In genomic region chr19:41111296-41111695, GRCh38 we compare ENCODE assay signal across 30 cellular contexts. TPM values are rescaled to one million over a fixed set of nuclear protein-coding genes. Genes with fewer than 3 reads are reported as not detected.
"Had no signal": no experiment of that assay in that cellular context is flagged by ENCODE, and none has a peak within 500 bp of the region (broad histone marks: within the 10 kb centered on the region; RNA-seq: fewer than 3 reads in every experiment).

No MANE protein-coding gene starts in this region.

- H3K9me3 ChIP-seq: left ventricle myocardium inferior, mucosa of descending colon, pancreas, psoas muscle, right lobe of liver, stomach, suprapubic skin, thoracic aorta, upper lobe of right lung had no signal

- H3K27me3 ChIP-seq: hepatocyte, pancreas, right lobe of liver, upper lobe of right lung had no signal

- ATAC-seq: mucosa of descending colon; naive thymus-derived CD4-positive, alpha-beta T cell; natural killer cell treated with Interleukin-12 subunit alpha and Interleukin-12 subunit beta and Interleukin-15 and Interleukin-18, amount 100 ng/mL, for 72 hours; pancreas; psoas muscle; right lobe of liver; stimulated activated naive B cell treated with anti-CD40 and anti-IgM and Interleukin-4, amounts not matched to agents 10 μg/mL and 1 μg/mL and 100 μg/mL, for 72 hours; stimulated activated naive CD8-positive, alpha-beta T cell treated with anti-CD3 and anti-CD28 coated beads, Interleukin-15, Interleukin-2, amounts not matched to agents 100 U/mL and 50 U/mL, for 24 hours; upper lobe of right lung had no signal

- H3K4me3 ChIP-seq: hepatocyte, left ventricle myocardium inferior, lung, mucosa of descending colon, pancreas, psoas muscle, right lobe of liver, smooth muscle cell, stomach, suprapubic skin, thoracic aorta, tibial artery, upper lobe of right lung had no signal

- H3K27ac ChIP-seq: hepatocyte, left ventricle myocardium inferior, pancreas, psoas muscle, right lobe of liver, stomach, suprapubic skin, thoracic aorta, tibial artery, upper lobe of right lung had no signal

- H3K4me1 ChIP-seq: left ventricle myocardium inferior, pancreas, psoas muscle, right lobe of liver, stomach, suprapubic skin, tibial artery, upper lobe of right lung had no signal

- H3K4me2 ChIP-seq: hepatocyte, smooth muscle cell had no signal

- DNase-seq: islet precursor cell; left ventricle myocardium inferior; mesendoderm; midbrain; mucosa of descending colon; naive thymus-derived CD4-positive, alpha-beta T cell; nucleus accumbens; posterior cingulate gyrus; psoas muscle; right lobe of liver; stimulated activated CD4-positive, alpha-beta T cell treated with anti-CD3 and anti-CD28 coated beads, Interleukin-2, amount 100 ng/mL, for 24 hours; stimulated activated CD4-positive, alpha-beta T cell treated with anti-CD3 and anti-CD28 coated beads, Interleukin-4, amount 100 ng/mL, for 1 hour; stimulated activated naive B cell treated with anti-CD40 and anti-IgM and Interleukin-4, amounts not matched to agents 10 μg/mL and 1 μg/mL and 100 μg/mL, for 72 hours; stimulated activated naive CD8-positive, alpha-beta T cell treated with anti-CD3 and anti-CD28 coated beads, Interleukin-15, Interleukin-2, amounts not matched to agents 100 U/mL and 50 U/mL, for 24 hours; stomach; tibial artery; trophoblast cell; upper lobe of right lung had no signal

- H3K36me3 ChIP-seq: left ventricle myocardium inferior, pancreas, right lobe of liver, stomach, suprapubic skin, thoracic aorta, tibial artery, upper lobe of right lung had no signal

RNA-seq across cellular contexts. Expression of gene CYP2F1, which starts 2.9 kb away (rescaled TPM):
- total RNA-seq: hepatocyte; kidney epithelial cell; left ventricle myocardium inferior; lower leg skin; mucosa of descending colon; myocyte; natural killer cell treated with Interleukin-12 subunit alpha and Interleukin-12 subunit beta and Interleukin-15 and Interleukin-18, amount 100 ng/mL, for 72 hours; osteoblast; pancreas; psoas muscle; right lobe of liver; skeletal muscle tissue; smooth muscle cell; stomach; suprapubic skin; thoracic aorta; upper lobe of right lung had no signal

RNA-seq across cellular contexts. Expression of gene CYP2A13, which starts 23.0 kb away (rescaled TPM):
- total RNA-seq: hepatocyte; kidney epithelial cell; left ventricle myocardium inferior; lower leg skin; mucosa of descending colon; myocyte; naive thymus-derived CD4-positive, alpha-beta T cell; natural killer cell treated with Interleukin-12 subunit alpha and Interleukin-12 subunit beta and Interleukin-15 and Interleukin-18, amount 100 ng/mL, for 72 hours; osteoblast; pancreas; psoas muscle; skeletal muscle tissue; smooth muscle cell; stomach; suprapubic skin; thoracic aorta; upper lobe of right lung had no signal
